8 cellular contexts compared by ENCODE assay signal in the genomic region with DNA sequence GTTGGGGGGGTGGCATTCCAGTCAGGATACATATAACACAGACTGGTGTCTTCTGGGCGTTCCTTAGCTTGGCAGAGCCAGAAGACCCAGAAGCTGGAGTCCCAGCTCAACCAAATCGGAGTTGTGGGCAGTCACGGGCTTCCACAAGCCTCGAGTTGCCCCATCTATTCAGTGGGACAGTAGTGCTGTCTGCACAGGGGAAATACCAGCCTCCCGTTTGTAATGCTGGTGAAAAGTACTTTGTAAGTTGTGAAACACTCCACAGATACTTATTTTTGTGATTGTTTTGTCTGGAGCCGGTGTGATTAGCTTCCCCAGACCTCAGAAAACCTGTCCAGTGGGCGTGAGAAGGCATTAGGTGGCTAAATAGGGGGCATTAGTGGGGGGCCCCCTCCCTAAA. TPM values are rescaled to one million over a fixed set of nuclear protein-coding genes. Genes with fewer than 3 reads are reported as not detected.
DNase-seq lines count a peak whose midpoint lies in the region; ATAC-seq and TF ChIP-seq lines count a peak whose summit lies in the region.

No MANE protein-coding gene starts in this region.

- H3K36me3 ChIP-seq in IMR-90 (ENCODE audit: control insufficient read depth, insufficient read depth, low read length), result no peaks in the 10 kb centered on the region
- no peaks in the 10 kb centered on the region for H3K36me3 ChIP-seq in sigmoid colon

- peak overlapping the region; percentile 52; the same call in 1 of the 2 replicates for H2BK120ac ChIP-seq in IMR-90 (ENCODE audit: low read depth, low read length)

- no peak for TF ChIP-seq RAD21 in IMR-90 (IDR thresholded peaks at IDR 0.05; ENCODE audit: low read length)

- peak overlapping the region; percentile 44; the same call in 1 of the 2 replicates for H3K14ac ChIP-seq in IMR-90 (replicated peaks; ENCODE audit: low read depth, low read length)

- no peak overlapping the region for H3K56ac ChIP-seq in IMR-90 (ENCODE audit: extremely low read depth, insufficient read depth, low read length)

- H3K23ac ChIP-seq in IMR-90 (ENCODE audit: low read depth, low read length), result peak overlapping the region; percentile 40; the same call in 1 of the 2 replicates

- H3K27ac ChIP-seq in IMR-90 (ENCODE audit: insufficient read depth, low read length) (peak overlapping the region; percentile 66), coronary artery (peak overlapping the region; percentile 60 to 86), sigmoid colon (peak overlapping the region; percentile 79 to 88 (median 82))

- peak overlapping the region; percentile 65; the same call in 1 of the 2 replicates for H3K18ac ChIP-seq in IMR-90 (ENCODE audit: low read depth, low read length)

- TF ChIP-seq POLR2A in IMR-90 (IDR thresholded peaks at IDR 0.05; ENCODE audit: low read depth, low read length), result no peak
- no peak for TF ChIP-seq POLR2A in sigmoid colon (IDR thresholded peaks at IDR 0.05)
- TF ChIP-seq POLR2A in GM18505 (IDR thresholded peaks at IDR 0.05; ENCODE audit: borderline replicate concordance, extremely low read depth, insufficient read depth, insufficient read length), result no peak

- H2BK15ac ChIP-seq in IMR-90 (ENCODE audit: low read depth, low read length), result peak overlapping the region; percentile 25; the same call in 1 of the 3 replicates

- 100% methylated on average over 1 of the region's 7 CpGs; no CpG with 5 or more reads in 1 of the 2 experiments for WGBS in IMR-90 (ENCODE audit: extremely low coverage in 2 of 2, insufficient read length in 1 of 2), 2 experiments
- WGBS in sigmoid colon, 2 donors, result 53 to 81% methylated on average over 7 of the region's 7 CpGs

- peak overlapping the region; percentile 78 for H2AFZ ChIP-seq in IMR-90 (replicated peaks; ENCODE audit: low read length, poor library complexity)

- no TSS peak for BruUV-seq in IMR-90 (replicated peaks; lab: Mats Ljungman, UMichigan)

- H4K20me1 ChIP-seq in IMR-90 (ENCODE audit: insufficient read depth, low read length), result peaks cover 32% of the 10 kb centered on the region

- peaks cover 14% of the 10 kb centered on the region for H3K9me1 ChIP-seq in IMR-90 (ENCODE audit: insufficient read depth, low read length)

- in situ Hi-C loops in IMR-90 (cut with MboI; ENCODE audit: low sequenced_read_pairs), result no loop called here

- H3K27me3 ChIP-seq in IMR-90 (ENCODE audit: control insufficient read depth, insufficient read depth, low read length), result no peaks in the 10 kb centered on the region
- H3K27me3 ChIP-seq in sigmoid colon, result no peaks in the 10 kb centered on the region

- no peak for TF ChIP-seq EP300 in sigmoid colon (IDR thresholded peaks at IDR 0.05)

- DNase-seq in IMR-90 (no peak), coronary artery (ENCODE audit: low spot score) (no peak), sigmoid colon (no peak), kidney tubule cell (ENCODE audit: low spot score) (no peak), hypothalamus (lab: John Stamatoyannopoulos, UW) (no peak)

- peak overlapping the region; percentile 51 for H3K4me2 ChIP-seq in IMR-90 (ENCODE audit: low read depth, low read length)

- H4K8ac ChIP-seq in IMR-90 (ENCODE audit: low read depth in 2 of 2, low read length in 2 of 2), result peak overlapping the region; percentile 44 to 93

- intact Hi-C loops in IMR-90 (cut with micrococcal nuclease), result no loop called here
- intact Hi-C loops in sigmoid colon (cut with DNase I), result no loop called here

- CTCF ChIA-PET in IMR-90 (lab: Yijun Ruan, JAX), result interaction anchor here (0.8 to 1.4 kb wide), 3 partner anchors 9 to 121 kb away, joined by 3 to 6 read pairs (median 4); a partner anchor contains a TSS

- no peak overlapping the region for H3K4me3 ChIP-seq in IMR-90 (ENCODE audit: insufficient read depth, low read depth, low read length)
- peak overlapping the region; percentile 51 for H3K4me3 ChIP-seq in coronary artery
- peak overlapping the region in 3 of 4 donors; percentile 42 to 54 (median 50) for H3K4me3 ChIP-seq in sigmoid colon

- peak overlapping the region; percentile 36; the same call in 1 of the 2 replicates for H3K9ac ChIP-seq in IMR-90 (ENCODE audit: low read depth, low read length)

- peak overlapping the region; percentile 71 for H2BK5ac ChIP-seq in IMR-90 (ENCODE audit: low read depth, low read length, poor library complexity, severe bottlenecking)

- H3K9me3 ChIP-seq in IMR-90 (ENCODE audit: control insufficient read depth, insufficient read depth, low read length) (no peaks in the 10 kb centered on the region), sigmoid colon (no peaks in the 10 kb centered on the region)

- H2BK20ac ChIP-seq in IMR-90 (ENCODE audit: low read depth, low read length), result no peak overlapping the region

- peaks cover 51 to 71% of the 10 kb centered on the region in 2 experiments for H3K79me1 ChIP-seq in IMR-90 (ENCODE audit: low read depth in 1 of 2, low read length in 2 of 2)

- peak overlapping the region; percentile 59 for H2AK9ac ChIP-seq in IMR-90 (replicated peaks; ENCODE audit: low read depth, low read length, poor library complexity)

- ATAC-seq in GM19351 (IDR thresholded peaks at IDR 0.05; ENCODE audit: unreplicated experiment) (peak; percentile 26), IMR-90 (ENCODE audit: low read depth) (no peak), HG02981 (IDR thresholded peaks at IDR 0.05; ENCODE audit: unreplicated experiment) (no peak), GM18505 (IDR thresholded peaks at IDR 0.05; ENCODE audit: unreplicated experiment) (no peak)

- H4K91ac ChIP-seq in IMR-90 (ENCODE audit: insufficient read depth, low read depth, low read length), result peak overlapping the region; percentile 55; the same call in 1 of the 2 replicates

- POLR2A ChIA-PET in IMR-90 (lab: Charles Lee; ENCODE audit: unreplicated experiment), result interaction anchor here (0.9 kb wide), 1 partner anchor 72 kb away, joined by 10 read pairs; no protein-coding TSS in a partner anchor

- dilution Hi-C loops in IMR-90 (cut with HindIII; ENCODE audit: low sequenced_read_pairs, unreplicated experiment), result no loop called here

- H3K4me1 ChIP-seq in IMR-90 (ENCODE audit: control insufficient read depth, insufficient read depth, low read length) (peaks cover 37% of the 10 kb centered on the region), sigmoid colon (peaks cover 0 to 35% (median 33%) of the 10 kb centered on the region in 4 donors)

- H3K4ac ChIP-seq in IMR-90 (ENCODE audit: low read depth, low read length), result peak overlapping the region; percentile 76

- TF ChIP-seq CTCF in IMR-90 (conservative IDR thresholded peaks at IDR 0.05; ENCODE audit: low read depth, low read length) (no peak), coronary artery (IDR thresholded peaks at IDR 0.05) (no peak), sigmoid colon (IDR thresholded peaks at IDR 0.05) (no peak)

- H4K5ac ChIP-seq in IMR-90 (ENCODE audit: low read depth, low read length), result peak overlapping the region; percentile 50

- peak overlapping the region; percentile 43; the same call in 1 of the 2 replicates for H2AK5ac ChIP-seq in IMR-90 (ENCODE audit: low read depth, low read length)

TF ChIP-seq in IMR-90, 13 proteins besides CTCF, POLR2A, EP300 and RAD21:
- TF ChIP-seq CEBPB (IDR thresholded peaks at IDR 0.05; ENCODE audit: low read depth, low read length), result peak; percentile 58
- TF ChIP-seq FOS (IDR thresholded peaks at IDR 0.05; ENCODE audit: low read depth, low read length), result no peak

RNA-seq across cellular contexts. Expression of a gene that starts 13.6 kb away (rescaled TPM):
- total RNA-seq in IMR-90 (2012; rRNA removed) (43.0 and 46.8 TPM in 2 replicates), sigmoid colon (10 to 100 TPM; 22.5 to 76.7 (median 34.2) TPM)
- polyA plus RNA-seq in IMR-90 (2012; rRNA removed) (62.0 and 68.0 TPM in 2 replicates), sigmoid colon (10 to 100 TPM; 16.6 to 71.9 (median 19.2) TPM)
- 52.8 and 75.7 TPM in 2 replicates for polyA plus RNA-seq in IMR-90 (2012; cell fraction: cytosol; rRNA removed)
- polyA plus RNA-seq in IMR-90 (2012; cell fraction: nucleus; rRNA removed; ENCODE audit: low replicate concordance), result 126 and 364 TPM in 2 replicates

RNA-seq across cellular contexts. Expression of a gene that starts 20.6 kb away (rescaled TPM):
- total RNA-seq in IMR-90 (2012; rRNA removed) (23.1 and 25.8 TPM in 2 replicates), sigmoid colon (10 to 100 TPM; 10.7 to 49.9 (median 33.0) TPM)
- polyA plus RNA-seq in IMR-90 (2012; rRNA removed) (377 and 389 TPM in 2 replicates), sigmoid colon (100 to 1,000 TPM; 101 to 403 (median 169) TPM)
- polyA plus RNA-seq in IMR-90 (2012; cell fraction: cytosol; rRNA removed), result 720 and 780 TPM in 2 replicates
- polyA plus RNA-seq in IMR-90 (2012; cell fraction: nucleus; rRNA removed; ENCODE audit: low replicate concordance), result 135 and 153 TPM in 2 replicates

RNA-seq across cellular contexts. Expression of a gene that starts 30.7 kb away (rescaled TPM):
- total RNA-seq in IMR-90 (2012; rRNA removed) (0.18 and 0.28 TPM in 2 replicates), sigmoid colon (1 to 10 TPM in 2 of 4 donors, under 1 TPM in 2; 0.55 to 5.3 (median 2.3) TPM)
- polyA plus RNA-seq in IMR-90 (2012; rRNA removed) (0.09 and 0.19 TPM in 2 replicates), sigmoid colon (1 to 10 TPM in 2 of 3 donors, not detected in 1; 2.3 to 5.4 TPM)
- polyA plus RNA-seq in IMR-90 (2012; cell fraction: cytosol; rRNA removed), result 0.16 and 0.19 TPM in 2 replicates
- polyA plus RNA-seq in IMR-90 (2012; cell fraction: nucleus; rRNA removed; ENCODE audit: low replicate concordance), result 0.49 and 1.0 TPM in 2 replicates
